In genomic region chr3:196050597-196050996, GRCh38 we compare ENCODE assay signal across 19 cellular contexts.
"Had no signal": no experiment of that assay in that cellular context is flagged by ENCODE, and none has a peak within 500 bp of the region (broad histone marks: within the 10 kb centered on the region; RNA-seq: fewer than 3 reads in every experiment).

No MANE protein-coding gene starts in this region.

- DNase-seq: colonic mucosa; dermis blood vessel endothelial cell; endodermal cell; foreskin melanocyte; head of caudate nucleus; kidney; left cardiac atrium; naive thymus-derived CD4-positive, alpha-beta T cell; nephron progenitor cell; posterior cingulate gyrus; spleen; stimulated activated CD4-positive, alpha-beta T cell treated with anti-CD3 and anti-CD28 coated beads, Interleukin-15, amount 100 ng/mL, for 24 hours; stimulated activated CD4-positive, alpha-beta T cell treated with anti-CD3 and anti-CD28 coated beads, Interleukin-1b, Interleukin-23, amount 100 ng/mL, for 48 hours; stimulated activated CD4-positive, alpha-beta T cell treated with anti-CD3 and anti-CD28 coated beads, Interleukin-4, amount 100 ng/mL, for 24 hours; transverse colon had no signal

- H3K4me1 ChIP-seq: colonic mucosa, spleen, transverse colon had no signal

- H2AFZ ChIP-seq: hepatocyte had no signal

- H3K4me2 ChIP-seq: hepatocyte had no signal

- H3K79me2 ChIP-seq: hepatocyte had no signal

- ATAC-seq: left cardiac atrium; naive thymus-derived CD4-positive, alpha-beta T cell; sciatic nerve; stimulated activated memory B cell treated with anti-CD40 and anti-IgM and Interleukin-4, amounts not matched to agents 10 μg/mL and 1 μg/mL and 100 μg/mL, for 72 hours had no signal

- H3K9me3 ChIP-seq: colonic mucosa, spleen, thoracic aorta, transverse colon had no signal

- H3K27me3 ChIP-seq: colonic mucosa, hepatocyte, spleen, transverse colon had no signal

- H3K27ac ChIP-seq: colonic mucosa, hepatocyte, spleen, thoracic aorta, transverse colon had no signal

- H3K4me3 ChIP-seq: colonic mucosa, hepatocyte, spleen, thoracic aorta, transverse colon had no signal
